In the genomic region with DNA sequence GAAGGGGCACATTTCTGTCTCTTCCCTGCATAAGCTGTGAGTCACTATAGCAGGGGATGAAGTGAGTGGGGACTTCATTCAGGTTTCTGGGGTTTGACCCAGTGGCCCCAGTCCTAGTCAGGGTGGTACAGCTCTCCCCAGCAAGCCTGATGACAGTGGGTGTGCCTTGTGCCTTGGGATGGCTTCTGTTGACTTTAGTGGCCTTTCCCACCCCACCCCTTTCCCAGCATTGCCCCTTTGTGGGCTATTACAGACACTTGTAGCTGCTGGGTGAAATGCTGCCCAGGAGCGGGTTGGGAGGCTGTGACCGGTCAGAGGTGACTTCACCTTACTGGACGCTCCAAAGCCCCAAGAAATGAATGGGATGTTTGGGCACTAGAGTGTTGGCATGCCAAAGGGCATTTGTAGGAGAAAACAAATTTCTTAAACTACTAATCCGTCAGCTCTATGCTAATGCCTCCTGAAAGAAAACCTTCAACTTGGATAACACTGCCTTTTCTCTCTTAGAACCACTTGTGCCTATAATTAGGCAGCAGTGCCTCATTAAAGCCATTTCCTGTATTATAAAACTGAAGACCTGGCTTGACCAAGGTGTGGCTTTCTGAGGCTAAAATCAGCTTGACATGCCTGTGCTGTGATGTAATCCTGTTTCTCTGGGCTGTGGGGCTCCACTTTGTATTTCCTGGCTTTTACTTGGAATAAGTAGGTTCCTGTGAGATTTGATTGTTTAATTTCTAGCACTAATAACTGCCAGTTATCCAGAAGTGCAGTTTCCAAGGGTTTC, we compare ENCODE assay signal across 25 cellular contexts.
A peak's percentile ranks its signal among the peaks of the same experiment; 100 is the strongest.
DNase-seq lines count a peak whose midpoint lies in the region; TF ChIP-seq lines count a peak whose summit lies in the region.
"Had no signal": no experiment of that assay in that cellular context is flagged by ENCODE, and none has a peak within 500 bp of the region (broad histone marks: within the 10 kb centered on the region; RNA-seq: fewer than 3 reads in every experiment).

No MANE protein-coding gene starts in this region.

- no TSS peak for BruUV-seq in Caco-2 (replicated peaks; lab: Mats Ljungman, UMichigan)

- DNase-seq in Caco-2 (no peak), M059J (ENCODE audit: low read depth) (peak; percentile 36), epithelial cell of esophagus (ENCODE audit: low read depth) (peak; percentile 60), mesendoderm (peak; percentile 83), SK-N-SH (no peak), OCI-M1 (lab: John Stamatoyannopoulos, UW) (no peak), NCI-H774 (lab: John Stamatoyannopoulos, UW) (no peak), NCI-H1105 (lab: John Stamatoyannopoulos, UW) (no peak)
- DNase-seq: activated CD4-positive, CD25-positive, alpha-beta regulatory T cell treated with anti-CD3 and anti-CD28 coated beads, Interleukin-2, amount 50 U/mL, for 72 hours; activated CD8-positive, alpha-beta T cell treated with anti-CD3 and anti-CD28 coated beads for 36 hours; aorta; central memory CD4-positive, alpha-beta T cell; dorsolateral prefrontal cortex; heart left ventricle; HFFc6; left ventricle myocardium inferior; NCI-H1930; NK-92 treated with Interleukin-12 subunit alpha and Interleukin-12 subunit beta, amount 100 ng/mL, for 24 hours; SIG-M5; stimulated activated naive CD8-positive, alpha-beta T cell treated with anti-CD3 and anti-CD28 coated beads, Interleukin-15, amount 100 ng/mL, for 72 hours; thyroid gland had no signal

- H2AFZ ChIP-seq in SK-N-SH (ENCODE audit: low read depth), result no peak overlapping the region

- H3K4me3 Mint-ChIP-seq in Caco-2 (ENCODE audit: unreplicated experiment), result no peak overlapping the region
- H3K4me3 Mint-ChIP-seq: activated CD8-positive, alpha-beta T cell treated with anti-CD3 and anti-CD28 coated beads for 36 hours; activated naive CD8-positive, alpha-beta T cell; HFFc6; natural killer cell treated with Interleukin-12 subunit alpha and Interleukin-12 subunit beta and Interleukin-15 and Interleukin-18, amount 100 ng/mL, for 72 hours; stimulated activated naive CD8-positive, alpha-beta T cell treated with anti-CD3 and anti-CD28 coated beads, Interleukin-15, amount 100 ng/mL, for 72 hours had no signal

- no peaks in the 10 kb centered on the region for H3F3A ChIP-seq in SK-N-SH (replicated peaks; ENCODE audit: insufficient read depth)

- no peaks in the 10 kb centered on the region for H3K9me3 Mint-ChIP-seq in Caco-2 (ENCODE audit: unreplicated experiment)
- H3K9me3 Mint-ChIP-seq: activated CD8-positive, alpha-beta T cell treated with anti-CD3 and anti-CD28 coated beads for 36 hours; HFFc6; natural killer cell treated with Interleukin-12 subunit alpha and Interleukin-12 subunit beta and Interleukin-15 and Interleukin-18, amount 100 ng/mL, for 72 hours; stimulated activated naive CD8-positive, alpha-beta T cell treated with anti-CD3 and anti-CD28 coated beads, Interleukin-15, amount 100 ng/mL, for 72 hours had no signal

- POLR2A ChIA-PET in Caco-2 (lab: Charles Lee), result no interaction called here
- POLR2A ChIA-PET in SK-N-SH (lab: Yijun Ruan, JAX), result no interaction called here

- peak overlapping the region; percentile 23 for H3K18ac ChIP-seq in mesendoderm (ENCODE audit: low read length)

- peaks cover 15% of the 10 kb centered on the region for H3K27me3 Mint-ChIP-seq in Caco-2 (ENCODE audit: insufficient read depth, unreplicated experiment)
- H3K27me3 Mint-ChIP-seq: stimulated activated naive CD8-positive, alpha-beta T cell treated with anti-CD3 and anti-CD28 coated beads, Interleukin-15, amount 100 ng/mL, for 72 hours had no signal

- no peak overlapping the region for H2AK5ac ChIP-seq in mesendoderm (ENCODE audit: low read length)

- H3K4me2 ChIP-seq in mesendoderm (ENCODE audit: low read length), result no peak overlapping the region
- H3K4me2 ChIP-seq in SK-N-SH, result no peak overlapping the region

- no peaks in the 10 kb centered on the region for H3K79me1 ChIP-seq in mesendoderm (ENCODE audit: low read length)

- H4K8ac ChIP-seq in mesendoderm (ENCODE audit: low read depth, low read length), result no peak overlapping the region

- H2BK120ac ChIP-seq in mesendoderm (ENCODE audit: low read depth, low read length), result no peak overlapping the region

- H3K27ac ChIP-seq in mesendoderm (ENCODE audit: low read depth, low read length), result no peak overlapping the region
- no peak overlapping the region for H3K27ac ChIP-seq in SK-N-SH (ENCODE audit: low read depth in 2 of 2, low read length in 1 of 2)
- H3K27ac ChIP-seq: dorsolateral prefrontal cortex, heart left ventricle, left ventricle myocardium inferior, right atrium auricular region, thyroid gland had no signal

- no peak overlapping the region for H3K56ac ChIP-seq in mesendoderm (ENCODE audit: low read length)

- no peaks in the 10 kb centered on the region for H4K20me1 ChIP-seq in SK-N-SH (ENCODE audit: insufficient read depth)

- no peak overlapping the region for H3K23ac ChIP-seq in mesendoderm (ENCODE audit: low read length)

- H3K9me3 ChIP-seq in Caco-2, result no peaks in the 10 kb centered on the region
- H3K9me3 ChIP-seq in SK-N-SH, result no peaks in the 10 kb centered on the region
- H3K9me3 ChIP-seq: heart left ventricle, left ventricle myocardium inferior, right atrium auricular region, thyroid gland had no signal

- CTCF ChIA-PET in Caco-2 (lab: Charles Lee) (no interaction called here), SK-N-SH (lab: Yijun Ruan, JAX) (interaction anchor here (1.3 kb wide), 1 partner anchor 11 kb away, joined by 3 read pairs; no protein-coding TSS in a partner anchor)

- intact Hi-C loops in Caco-2 (cut with micrococcal nuclease; ENCODE audit: unreplicated experiment), result no loop called here

- no peak overlapping the region for H2BK15ac ChIP-seq in mesendoderm (replicated peaks; ENCODE audit: low read depth)

- H3K4me3 ChIP-seq in Caco-2 (ENCODE audit: low read depth, low read length), result no peak overlapping the region
- H3K4me3 ChIP-seq in epithelial cell of esophagus (ENCODE audit: low read length), result no peak overlapping the region
- no peak overlapping the region for H3K4me3 ChIP-seq in mesendoderm (ENCODE audit: low read length)
- no peak overlapping the region for H3K4me3 ChIP-seq in SK-N-SH (ENCODE audit: low read depth in 2 of 2, low read length in 1 of 2)
- H3K4me3 ChIP-seq: dorsolateral prefrontal cortex, heart left ventricle, K562, left ventricle myocardium inferior, right atrium auricular region, thyroid gland had no signal

- H3K36me3 Mint-ChIP-seq in Caco-2 (ENCODE audit: insufficient read depth, unreplicated experiment), result no peaks in the 10 kb centered on the region
- H3K36me3 Mint-ChIP-seq: activated naive CD8-positive, alpha-beta T cell; natural killer cell treated with Interleukin-12 subunit alpha and Interleukin-12 subunit beta and Interleukin-15 and Interleukin-18, amount 100 ng/mL, for 72 hours had no signal

- H3K79me2 ChIP-seq in mesendoderm (ENCODE audit: control insufficient read depth, insufficient read depth, low read length) (no peaks in the 10 kb centered on the region), SK-N-SH (ENCODE audit: insufficient read depth) (no peaks in the 10 kb centered on the region)

- H3K4me1 ChIP-seq in Caco-2 (no peaks in the 10 kb centered on the region), mesendoderm (ENCODE audit: control insufficient read depth, low read depth, low read length) (peaks cover 16% of the 10 kb centered on the region), SK-N-SH (ENCODE audit: control insufficient read depth in 1 of 2, insufficient read depth in 2 of 2, low read depth in 1 of 2, low read length in 1 of 2) (peaks cover 0 to 6% of the 10 kb centered on the region in 2 experiments; a peak in 1 of 4 replicates)
- H3K4me1 ChIP-seq: right atrium auricular region had no signal

- H3K27ac Mint-ChIP-seq in Caco-2 (ENCODE audit: unreplicated experiment), result peak overlapping the region; percentile 19
- H3K27ac Mint-ChIP-seq: activated CD8-positive, alpha-beta T cell treated with anti-CD3 and anti-CD28 coated beads for 36 hours; activated naive CD8-positive, alpha-beta T cell; HFFc6; natural killer cell treated with Interleukin-12 subunit alpha and Interleukin-12 subunit beta and Interleukin-15 and Interleukin-18, amount 100 ng/mL, for 72 hours had no signal

- H4K5ac ChIP-seq in mesendoderm (ENCODE audit: low read length), result no peak overlapping the region

- H2BK5ac ChIP-seq in mesendoderm (ENCODE audit: low read length), result no peak overlapping the region

- TF ChIP-seq CTCF in Caco-2 (IDR thresholded peaks at IDR 0.05; ENCODE audit: insufficient read depth in 1 of 2, low read depth in 1 of 2, low read length in 1 of 2, severe bottlenecking in 1 of 2, unreplicated experiment in 1 of 2), result no peak
- TF ChIP-seq CTCF in epithelial cell of esophagus (IDR thresholded peaks at IDR 0.05; ENCODE audit: insufficient read depth, low read depth, low read length, missing control alignments), result no peak
- TF ChIP-seq CTCF in SK-N-SH (IDR thresholded peaks at IDR 0.05), result no peak

- TF ChIP-seq EP300 in SK-N-SH (IDR thresholded peaks at IDR 0.05; ENCODE audit: borderline replicate concordance in 1 of 2, low read depth in 1 of 2, low read length in 1 of 2), result no peak

- H3K27me3 ChIP-seq in Caco-2 (replicated peaks; ENCODE audit: control insufficient read depth, insufficient read depth, low read length) (no peaks in the 10 kb centered on the region), mesendoderm (ENCODE audit: insufficient read depth, low read length, poor library complexity) (no peaks in the 10 kb centered on the region), SK-N-SH (ENCODE audit: insufficient read depth) (peaks cover 7% of the 10 kb centered on the region; the same call in 1 of the 2 replicates)
- H3K27me3 ChIP-seq: right atrium auricular region, thyroid gland had no signal

- whole genome bisulfite sequencing in mesendoderm (ENCODE audit: extremely low coverage, insufficient coverage, low lambda C conversion rate), result no CpG with 5 or more reads among the region's 4 CpGs
- 48% methylated on average over 4 of the region's 4 CpGs for WGBS in SK-N-SH (ENCODE audit: low lambda C conversion rate)

- no peak for TF ChIP-seq RAD21 in SK-N-SH (IDR thresholded peaks at IDR 0.05; ENCODE audit: low read length)

- no peaks in the 10 kb centered on the region for H3K9me2 ChIP-seq in SK-N-SH

- H3K9ac ChIP-seq in mesendoderm (ENCODE audit: low read length) (no peak overlapping the region), SK-N-SH (no peak overlapping the region)

- H3K4me1 Mint-ChIP-seq in Caco-2 (ENCODE audit: low read depth, unreplicated experiment), result peaks cover 6% of the 10 kb centered on the region
- H3K4me1 Mint-ChIP-seq: stimulated activated naive CD8-positive, alpha-beta T cell treated with anti-CD3 and anti-CD28 coated beads, Interleukin-15, amount 100 ng/mL, for 72 hours had no signal

- no peak overlapping the region for H3K4ac ChIP-seq in mesendoderm (ENCODE audit: low read depth, low read length)

- H3K36me3 ChIP-seq in Caco-2 (ENCODE audit: control insufficient read depth, insufficient read depth, low read length), result no peaks in the 10 kb centered on the region
- H3K36me3 ChIP-seq in mesendoderm (ENCODE audit: control insufficient read depth, insufficient read depth, low read length), result no peaks in the 10 kb centered on the region
- H3K36me3 ChIP-seq in SK-N-SH (replicated peaks in 1 of 2; ENCODE audit: control insufficient read depth in 1 of 2, insufficient read depth in 2 of 2, low read length in 1 of 2), result no peaks in the 10 kb centered on the region
- H3K36me3 ChIP-seq: heart left ventricle, left ventricle myocardium inferior, right atrium auricular region, thyroid gland had no signal

TF ChIP-seq in SK-N-SH, 30 proteins besides CTCF, POLR2A, EP300 and RAD21 (continues in another document):
- TF ChIP-seq TAF1 (IDR thresholded peaks at IDR 0.05; ENCODE audit: borderline replicate concordance, low read depth, low read length), result no peak

Comparison
In these comparisons a context has a peak if more than half of its experiments do, and no peak if none do; other contexts are left out.
1. DNase-seq: peak in M059J (single experiment), epithelial cell of esophagus (single experiment) and mesendoderm (single experiment); none in Caco-2 (0 of 2), SK-N-SH (single experiment), OCI-M1 (single experiment), NCI-H774 (single experiment) and NCI-H1105 (single experiment).